Comparison of ENCODE assay signal across 11 cellular contexts in the genomic region with DNA sequence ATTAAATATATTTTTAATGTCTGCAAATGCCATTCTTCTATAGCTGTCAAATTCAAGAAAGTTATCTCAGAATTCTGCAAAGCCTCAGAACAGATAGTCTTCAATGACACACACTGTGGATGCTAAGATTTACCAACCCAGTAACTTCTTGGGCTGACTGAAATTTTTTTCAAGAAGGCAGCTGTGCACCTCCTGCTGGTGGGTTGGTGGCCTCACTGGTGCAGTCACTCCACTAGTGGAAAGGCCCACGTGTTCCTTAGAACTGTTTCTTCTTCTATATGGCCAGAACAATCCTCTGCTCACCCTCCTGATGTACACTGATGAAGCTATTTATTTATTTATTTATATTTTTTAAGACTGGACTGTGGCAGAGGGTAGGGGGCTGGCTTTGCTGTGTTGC. TPM values are rescaled to one million over a fixed set of nuclear protein-coding genes. Genes with fewer than 3 reads are reported as not detected.
DNase-seq lines count a peak whose midpoint lies in the region; ATAC-seq and TF ChIP-seq lines count a peak whose summit lies in the region.
"Had no signal": no experiment of that assay in that cellular context is flagged by ENCODE, and none has a peak within 500 bp of the region (broad histone marks: within the 10 kb centered on the region; RNA-seq: fewer than 3 reads in every experiment).

No MANE protein-coding gene starts in this region.

- no peak overlapping the region for H3K27ac Mint-ChIP-seq in stimulated activated effector memory CD8-positive, alpha-beta T cell treated with anti-CD3 and anti-CD28 coated beads, Interleukin-12 subunit alpha, Interleukin-12 subunit beta, amount 100 ng/mL, for 72 hours
- H3K27ac Mint-ChIP-seq: natural killer cell; stimulated activated naive CD8-positive, alpha-beta T cell treated with anti-CD3 and anti-CD28 coated beads, Interleukin-15, Interleukin-2, amounts not matched to agents 100 ng/mL and 50 ng/mL, for 24 hours; T-cell had no signal

- H3K9me3 Mint-ChIP-seq in activated T-cell treated with anti-CD3 and anti-CD28 coated beads, Interleukin-2, amount 50 U/mL, for 4 hours: no peaks in the 10 kb centered on the region
- no peaks in the 10 kb centered on the region for H3K9me3 Mint-ChIP-seq in stimulated activated effector memory CD8-positive, alpha-beta T cell treated with anti-CD3 and anti-CD28 coated beads, Interleukin-12 subunit alpha, Interleukin-12 subunit beta, amount 100 ng/mL, for 72 hours
- H3K9me3 Mint-ChIP-seq: natural killer cell; stimulated activated naive CD8-positive, alpha-beta T cell treated with anti-CD3 and anti-CD28 coated beads, Interleukin-15, Interleukin-2, amounts not matched to agents 100 ng/mL and 50 ng/mL, for 24 hours; T-cell had no signal

- no peaks in the 10 kb centered on the region for H3K4me1 Mint-ChIP-seq in activated T-cell treated with anti-CD3 and anti-CD28 coated beads, Interleukin-2, amount 50 U/mL, for 4 hours (ENCODE audit: low read depth)
- H3K4me1 Mint-ChIP-seq in stimulated activated effector memory CD8-positive, alpha-beta T cell treated with anti-CD3 and anti-CD28 coated beads, Interleukin-12 subunit alpha, Interleukin-12 subunit beta, amount 100 ng/mL, for 72 hours: no peaks in the 10 kb centered on the region
- H3K4me1 Mint-ChIP-seq: natural killer cell, T-cell had no signal

- no peak overlapping the region for H3K4me3 ChIP-seq in Loucy (ENCODE audit: low read length, poor library complexity, severe bottlenecking)

- H3K36me3 Mint-ChIP-seq in activated T-cell treated with anti-CD3 and anti-CD28 coated beads, Interleukin-2, amount 50 U/mL, for 4 hours (ENCODE audit: insufficient read depth): no peaks in the 10 kb centered on the region
- H3K36me3 Mint-ChIP-seq in stimulated activated effector memory CD8-positive, alpha-beta T cell treated with anti-CD3 and anti-CD28 coated beads, Interleukin-12 subunit alpha, Interleukin-12 subunit beta, amount 100 ng/mL, for 72 hours: no peaks in the 10 kb centered on the region
- H3K36me3 Mint-ChIP-seq: natural killer cell, T-cell had no signal

- H3K9ac ChIP-seq in Loucy (ENCODE audit: low read depth, low read length, poor library complexity, severe bottlenecking): no peak overlapping the region

- no peak overlapping the region for H3K4me3 Mint-ChIP-seq in activated T-cell treated with anti-CD3 and anti-CD28 coated beads, Interleukin-2, amount 50 U/mL, for 4 hours
- no peak overlapping the region for H3K4me3 Mint-ChIP-seq in stimulated activated effector memory CD8-positive, alpha-beta T cell treated with anti-CD3 and anti-CD28 coated beads, Interleukin-12 subunit alpha, Interleukin-12 subunit beta, amount 100 ng/mL, for 72 hours
- H3K4me3 Mint-ChIP-seq: natural killer cell; stimulated activated naive CD8-positive, alpha-beta T cell treated with anti-CD3 and anti-CD28 coated beads, Interleukin-15, Interleukin-2, amounts not matched to agents 100 ng/mL and 50 ng/mL, for 24 hours; T-cell had no signal

- no peaks in the 10 kb centered on the region for H3K27me3 ChIP-seq in Loucy (ENCODE audit: insufficient read depth, low read length, poor library complexity, severe bottlenecking)

- no peaks in the 10 kb centered on the region for H3K36me3 ChIP-seq in Loucy (ENCODE audit: insufficient read depth, low read length)

- DNase-seq in activated T-cell treated with anti-CD3 and anti-CD28 coated beads, Interleukin-2, amount 50 U/mL, for 4 hours: peak; percentile 9
- no peak for DNase-seq in activated T-cell treated with anti-CD3 and anti-CD28 coated beads for 4 hours
- peak; percentile 3 for DNase-seq in cerebellar cortex (ENCODE audit: low spot score)
- no peak for DNase-seq in stimulated activated effector memory CD8-positive, alpha-beta T cell treated with anti-CD3 and anti-CD28 coated beads, Interleukin-12 subunit alpha, Interleukin-12 subunit beta, amount 100 ng/mL, for 72 hours (ENCODE audit: low spot score in 2 of 2)
- DNase-seq in mucosa of gallbladder (ENCODE audit: low spot score): no peak
- DNase-seq in NCI-H128 (lab: John Stamatoyannopoulos, UW; ENCODE audit: unreplicated experiment): no peak
- DNase-seq in effector CD4-positive, alpha-beta T cell: no peak
- DNase-seq: natural killer cell had no signal

- H3F3A ChIP-seq in Loucy (ENCODE audit: low read depth): no peaks in the 10 kb centered on the region

- H3K27me3 Mint-ChIP-seq in activated T-cell treated with anti-CD3 and anti-CD28 coated beads, Interleukin-2, amount 50 U/mL, for 4 hours (ENCODE audit: low read depth): peaks cover 13% of the 10 kb centered on the region

- no peaks in the 10 kb centered on the region for H4K20me1 ChIP-seq in Loucy (ENCODE audit: insufficient read depth, low read length, poor library complexity, severe bottlenecking)

- TF ChIP-seq CTCF in Loucy (conservative IDR thresholded peaks at IDR 0.05; ENCODE audit: low read length): peak; percentile 56

- no peaks in the 10 kb centered on the region for H3K79me2 ChIP-seq in Loucy (ENCODE audit: insufficient read depth, low read length)

- H3K9me2 ChIP-seq in Loucy (replicated peaks; ENCODE audit: low read depth, low read length): no peaks in the 10 kb centered on the region

- no peaks in the 10 kb centered on the region for H3K4me1 ChIP-seq in Loucy (ENCODE audit: insufficient read depth, low read length, poor library complexity, severe bottlenecking)

- H3K9me3 ChIP-seq in Loucy (ENCODE audit: insufficient read depth, low read depth, low read length): no peaks in the 10 kb centered on the region

- ATAC-seq in activated T-cell treated with anti-CD3 and anti-CD28 coated beads, Interleukin-2, amount 50 U/mL, for 4 hours: no peak
- ATAC-seq in stimulated activated effector memory CD8-positive, alpha-beta T cell treated with anti-CD3 and anti-CD28 coated beads, Interleukin-12 subunit alpha, Interleukin-12 subunit beta, amount 100 ng/mL, for 72 hours: peak; percentile 54
- ATAC-seq: T-cell had no signal

- H2AFZ ChIP-seq in Loucy (ENCODE audit: low read length): no peak overlapping the region

- H3K4me2 ChIP-seq in Loucy (ENCODE audit: low read depth, low read length, poor library complexity, severe bottlenecking): no peak overlapping the region

RNA-seq across cellular contexts. Expression of a gene that starts 29.8 kb away (rescaled TPM):
- not detected for total RNA-seq in activated T-cell treated with anti-CD3 and anti-CD28 coated beads, Interleukin-2, amount 50 U/mL, for 4 hours
- not detected for total RNA-seq in mucosa of gallbladder
- total RNA-seq: natural killer cell, T-cell had no signal

Comparison
In these comparisons a context has a peak if more than half of its experiments do, and no peak if none do; other contexts are left out.
1. DNase-seq: peak in activated T-cell treated with anti-CD3 and anti-CD28 coated beads, Interleukin-2, amount 50 U/mL, for 4 hours (single experiment) and cerebellar cortex (single experiment); none in activated T-cell treated with anti-CD3 and anti-CD28 coated beads for 4 hours (single experiment), stimulated activated effector memory CD8-positive, alpha-beta T cell treated with anti-CD3 and anti-CD28 coated beads, Interleukin-12 subunit alpha, Interleukin-12 subunit beta, amount 100 ng/mL, for 72 hours (0 of 2), mucosa of gallbladder (single experiment), NCI-H128 (single experiment) and effector CD4-positive, alpha-beta T cell (single experiment).